Comparison of ENCODE assay signal across 21 cellular contexts in genomic region chr11:9625728-9626127, GRCh38. TPM values are rescaled to one million over a fixed set of nuclear protein-coding genes. Genes with fewer than 3 reads are reported as not detected.
A peak's percentile ranks its signal among the peaks of the same experiment; 100 is the strongest.
DNase-seq lines count a peak whose midpoint lies in the region; ATAC-seq and TF ChIP-seq lines count a peak whose summit lies in the region.
"Had no signal": no experiment of that assay in that cellular context is flagged by ENCODE, and none has a peak within 500 bp of the region (broad histone marks: within the 10 kb centered on the region; RNA-seq: fewer than 3 reads in every experiment).

No MANE protein-coding gene starts in this region.

- WGBS in right cardiac atrium = 67% methylated on average over 3 of the region's 3 CpGs
- 85% methylated on average over 3 of the region's 3 CpGs for WGBS in hepatocyte (ENCODE audit: low lambda C conversion rate, missing lambda C conversion rate)

- H3K4me1 Mint-ChIP-seq in mesothelial cell of epicardium (peaks cover 16% of the 10 kb centered on the region), nephron progenitor cell (peaks cover 35% of the 10 kb centered on the region)
- H3K4me1 Mint-ChIP-seq: activated CD4-positive, alpha-beta memory T cell treated with anti-CD3 and anti-CD28 coated beads, Interleukin-2, amount 10 ng/mL, durations not matched to agents 7 days and 5 days had no signal

- H4K20me1 ChIP-seq in hepatocyte (ENCODE audit: insufficient read depth, poor library complexity, severe bottlenecking) = no peaks in the 10 kb centered on the region

- peak overlapping the region; percentile 37 for H3K27ac ChIP-seq in right cardiac atrium (ENCODE audit: low read length)
- no peak overlapping the region for H3K27ac ChIP-seq in right atrium auricular region
- H3K27ac ChIP-seq in coronary artery = no peak overlapping the region
- peak overlapping the region; percentile 46 to 71 for H3K27ac ChIP-seq in uterus
- H3K27ac ChIP-seq in hepatocyte = no peak overlapping the region
- H3K27ac ChIP-seq: neutrophil, vagina, VCaP had no signal

- H3K4me3 Mint-ChIP-seq in mesothelial cell of epicardium = no peak overlapping the region
- H3K4me3 Mint-ChIP-seq in nephron progenitor cell = no peak overlapping the region
- H3K4me3 Mint-ChIP-seq: activated CD4-positive, alpha-beta memory T cell treated with anti-CD3 and anti-CD28 coated beads, Interleukin-2, amount 10 ng/mL, durations not matched to agents 7 days and 5 days had no signal

- H3K4me2 ChIP-seq in hepatocyte = no peak overlapping the region

- H2AFZ ChIP-seq in hepatocyte = no peak overlapping the region

- H3K9me3 Mint-ChIP-seq in mesothelial cell of epicardium = no peaks in the 10 kb centered on the region
- peaks cover 18% of the 10 kb centered on the region for H3K9me3 Mint-ChIP-seq in nephron progenitor cell
- H3K9me3 Mint-ChIP-seq: activated CD4-positive, alpha-beta memory T cell treated with anti-CD3 and anti-CD28 coated beads, Interleukin-2, amount 10 ng/mL, durations not matched to agents 7 days and 5 days had no signal

- intact Hi-C loops in right cardiac atrium (cut with DNase I) = no loop called here
- intact Hi-C loops in uterus (cut with DNase I; ENCODE audit: low total_unique reads) = no loop called here

- no peaks in the 10 kb centered on the region for H3K36me3 ChIP-seq in right atrium auricular region
- H3K36me3 ChIP-seq in uterus = no peaks in the 10 kb centered on the region
- no peaks in the 10 kb centered on the region for H3K36me3 ChIP-seq in hepatocyte (replicated peaks; ENCODE audit: insufficient read depth, low read depth)
- H3K36me3 ChIP-seq: BE2C, gastrocnemius medialis, neutrophil, vagina had no signal

- ATAC-seq in right cardiac atrium (peak in 1 of 2 donors; percentile 26), GM18873 (IDR thresholded peaks at IDR 0.05; ENCODE audit: low FRiP score, unreplicated experiment) (no peak)
- ATAC-seq: gastrocnemius medialis had no signal

- H3K9me2 ChIP-seq in hepatocyte (replicated peaks; ENCODE audit: insufficient read depth) = no peaks in the 10 kb centered on the region

- TF ChIP-seq CTCF in right atrium auricular region (IDR thresholded peaks at IDR 0.05) = no peak
- no peak for TF ChIP-seq CTCF in coronary artery (IDR thresholded peaks at IDR 0.05)
- no peak for TF ChIP-seq CTCF in mesothelial cell of epicardium (IDR thresholded peaks at IDR 0.05; ENCODE audit: unreplicated experiment)
- TF ChIP-seq CTCF in uterus (IDR thresholded peaks at IDR 0.05) = no peak
- TF ChIP-seq CTCF in nephron progenitor cell (IDR thresholded peaks at IDR 0.05) = no peak
- TF ChIP-seq CTCF in hepatocyte (IDR thresholded peaks at IDR 0.05; ENCODE audit: poor library complexity) = no peak

- TF ChIP-seq POLR2A in uterus (IDR thresholded peaks at IDR 0.05) = no peak

- peak overlapping the region; percentile 61 for H3K27ac Mint-ChIP-seq in mesothelial cell of epicardium
- no peak overlapping the region for H3K27ac Mint-ChIP-seq in nephron progenitor cell
- H3K27ac Mint-ChIP-seq: activated CD4-positive, alpha-beta memory T cell treated with anti-CD3 and anti-CD28 coated beads, Interleukin-2, amount 10 ng/mL, durations not matched to agents 7 days and 5 days had no signal

- H3K36me3 Mint-ChIP-seq in mesothelial cell of epicardium (peaks cover 1% of the 10 kb centered on the region), nephron progenitor cell (ENCODE audit: low read depth) (peaks cover 11% of the 10 kb centered on the region)

- no peaks in the 10 kb centered on the region for H3K9me3 ChIP-seq in right cardiac atrium (ENCODE audit: control insufficient read depth, low read length)
- H3K9me3 ChIP-seq in right atrium auricular region = no peaks in the 10 kb centered on the region
- H3K9me3 ChIP-seq in uterus = no peaks in the 10 kb centered on the region
- no peaks in the 10 kb centered on the region for H3K9me3 ChIP-seq in hepatocyte (ENCODE audit: low read depth)
- H3K9me3 ChIP-seq: BE2C, gastrocnemius medialis, neutrophil, vagina had no signal

- no peak for DNase-seq in right cardiac atrium
- no peak for DNase-seq in right atrium auricular region (ENCODE audit: low spot score)
- DNase-seq in coronary artery (ENCODE audit: low spot score) = peak; percentile 63
- DNase-seq in mesothelial cell of epicardium (ENCODE audit: low spot score in 2 of 2, unreplicated experiment in 2 of 2) = no peak
- DNase-seq in uterus = no peak
- DNase-seq in nephron progenitor cell = no peak
- no peak for DNase-seq in hepatocyte (ENCODE audit: low spot score)
- DNase-seq: activated CD4-positive, alpha-beta memory T cell treated with anti-CD3 and anti-CD28 coated beads, Interleukin-2, amount 10 ng/mL, durations not matched to agents 7 days and 5 days; activated T-cell treated with anti-CD3 and anti-CD28 coated beads for 4 hours; amniotic stem cell; BE2C; COR-L47; DND-41; gastrocnemius medialis; NCI-H1417 treated with DMSO at 0.1 percent for 48 hours; NCI-H526; Right ventricle myocardium superior had no signal

- H3K79me2 ChIP-seq in hepatocyte = no peaks in the 10 kb centered on the region

- H3K27me3 Mint-ChIP-seq in mesothelial cell of epicardium (ENCODE audit: low read depth) (no peaks in the 10 kb centered on the region), nephron progenitor cell (ENCODE audit: low read depth, poor library complexity) (peaks cover 3% of the 10 kb centered on the region)

- H3K4me3 ChIP-seq in right cardiac atrium (ENCODE audit: low read length) (no peak overlapping the region), right atrium auricular region (no peak overlapping the region), coronary artery (no peak overlapping the region), uterus (no peak overlapping the region), hepatocyte (no peak overlapping the region)
- H3K4me3 ChIP-seq: gastrocnemius medialis, vagina had no signal

- peaks cover 5% of the 10 kb centered on the region for H3K4me1 ChIP-seq in right cardiac atrium (ENCODE audit: control insufficient read depth, insufficient read depth, low read length)
- peaks cover 0 to 12% of the 10 kb centered on the region in 2 donors for H3K4me1 ChIP-seq in right atrium auricular region
- no peaks in the 10 kb centered on the region for H3K4me1 ChIP-seq in uterus
- H3K4me1 ChIP-seq in hepatocyte (ENCODE audit: insufficient read depth) = no peaks in the 10 kb centered on the region
- H3K4me1 ChIP-seq: BE2C, gastrocnemius medialis, vagina had no signal

- H3K27me3 ChIP-seq in right cardiac atrium (ENCODE audit: control insufficient read depth, insufficient read depth) (no peaks in the 10 kb centered on the region), right atrium auricular region (no peaks in the 10 kb centered on the region), uterus (no peaks in the 10 kb centered on the region), hepatocyte (no peaks in the 10 kb centered on the region)
- H3K27me3 ChIP-seq: BE2C, gastrocnemius medialis, neutrophil, vagina had no signal

RNA-seq across cellular contexts. Expression of gene SWAP70, which starts 38.1 kb away (rescaled TPM):
- total RNA-seq in right cardiac atrium (10 to 100 TPM; 19.0 to 30.1 (median 23.1) TPM), right atrium auricular region (10 to 100 TPM; 18.7 to 33.4 TPM), mesothelial cell of epicardium (22.9 to 25.9 TPM (median 24.0 TPM) in 3 replicates), uterus (10 to 100 TPM; 11.5 to 65.6 (median 41.5) TPM), hepatocyte (16.3 and 17.3 TPM in 2 replicates)
- polyA plus RNA-seq in right cardiac atrium (10.4 TPM), hepatocyte (15.6 and 16.8 TPM in 2 replicates)

RNA-seq across cellular contexts. Expression of gene WEE1, which starts 52.3 kb away (rescaled TPM):
- total RNA-seq in right cardiac atrium = 10 to 100 TPM; 51.6 to 85.0 (median 60.4) TPM
- polyA plus RNA-seq in right cardiac atrium = 30.0 TPM
- total RNA-seq in right atrium auricular region = 100 to 1,000 TPM in 1 of 2 donors, 10 to 100 TPM in 1; 52.0 to 103 TPM
- 64.7 to 67.2 TPM (median 66.4 TPM) in 3 replicates for total RNA-seq in mesothelial cell of epicardium
- total RNA-seq in uterus = 100 to 1,000 TPM in 1 of 4 donors, 10 to 100 TPM in 3; 30.0 to 105 (median 60.0) TPM
- 91.0 and 101 TPM in 2 replicates for total RNA-seq in hepatocyte
- 71.3 and 79.2 TPM in 2 replicates for polyA plus RNA-seq in hepatocyte

Comparison
In these comparisons a context has a peak if more than half of its experiments do, and no peak if none do; other contexts are left out.
1. H3K27ac ChIP-seq: peak in right cardiac atrium (single experiment) and uterus (2 of 2); none in right atrium auricular region (0 of 2), coronary artery (0 of 2) and hepatocyte (single experiment).